ENCODE assay signal across 20 cellular contexts in the genomic region with DNA sequence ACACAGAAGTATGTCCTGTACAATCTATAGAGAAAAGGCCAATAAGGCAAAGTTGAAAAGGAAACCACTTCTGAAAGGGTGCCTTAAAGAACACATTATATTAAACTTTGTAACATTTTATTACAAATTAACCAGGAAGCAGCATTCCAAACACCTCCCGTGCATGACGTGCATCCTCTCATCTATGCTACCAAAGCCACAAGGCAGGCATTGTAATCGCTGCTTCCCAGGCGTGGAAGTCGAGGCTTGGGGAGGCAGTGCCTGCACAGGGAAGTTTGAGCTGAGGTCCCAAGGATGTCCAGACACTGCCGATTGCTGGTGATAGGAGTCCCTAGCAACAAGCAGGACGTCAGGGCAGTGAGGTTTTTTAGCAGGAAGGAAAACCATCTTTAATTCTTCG. TPM values are rescaled to one million over a fixed set of nuclear protein-coding genes. Genes with fewer than 3 reads are reported as not detected.
DNase-seq lines count a peak whose midpoint lies in the region; ATAC-seq and TF ChIP-seq lines count a peak whose summit lies in the region.
"Had no signal": no experiment of that assay in that cellular context is flagged by ENCODE, and none has a peak within 500 bp of the region (broad histone marks: within the 10 kb centered on the region; RNA-seq: fewer than 3 reads in every experiment).

No MANE protein-coding gene starts in this region.

- no peak overlapping the region for H3K4me2 ChIP-seq in GM23338
- H3K4me2 ChIP-seq: BLaER1 had no signal

- no peaks in the 10 kb centered on the region for H3K9me2 ChIP-seq in GM23338 (ENCODE audit: insufficient read depth)

- H3K4me3 ChIP-seq in body of pancreas (no peak overlapping the region), GM23338 (no peak overlapping the region)
- H3K4me3 ChIP-seq: BLaER1, MG63 had no signal

- no peaks in the 10 kb centered on the region for H4K20me1 ChIP-seq in GM23338 (replicated peaks; ENCODE audit: insufficient read depth)
- H4K20me1 ChIP-seq: BLaER1 had no signal

- intact Hi-C loops in Calu3 (cut with micrococcal nuclease; ENCODE audit: unreplicated experiment) = loop anchor here (1.0 kb wide), 1 partner anchor 11 kb away; no protein-coding TSS in a partner anchor
- intact Hi-C loops in body of pancreas (cut with DNase I) = no loop called here
- intact Hi-C loops in left colon (cut with DNase I, micrococcal nuclease) = no loop called here

- no peaks in the 10 kb centered on the region for H3K36me3 ChIP-seq in body of pancreas (replicated peaks in 1 of 2; ENCODE audit: insufficient read depth in 1 of 2, low read depth in 2 of 2)
- no peaks in the 10 kb centered on the region for H3K36me3 ChIP-seq in GM23338 (ENCODE audit: insufficient read depth)
- H3K36me3 ChIP-seq: BLaER1, MG63 had no signal

- H3K4me1 ChIP-seq in body of pancreas (no peaks in the 10 kb centered on the region), GM23338 (ENCODE audit: insufficient read depth) (peaks cover 10% of the 10 kb centered on the region; the same call in 1 of the 2 replicates)

- H3K9me3 ChIP-seq in body of pancreas = peaks cover 0 to 5% (median 0%) of the 10 kb centered on the region in 3 donors

- TF ChIP-seq CTCF in Calu3 (IDR thresholded peaks at IDR 0.05; ENCODE audit: unreplicated experiment) (no peak), body of pancreas (IDR thresholded peaks at IDR 0.05) (no peak), WTC11 (IDR thresholded peaks at IDR 0.05) (no peak), GM23338 (conservative IDR thresholded peaks at IDR 0.05; ENCODE audit: low read depth in 2 of 2) (no peak)

- TF ChIP-seq POLR2A in body of pancreas (IDR thresholded peaks at IDR 0.05) = no peak

- H3K36me3 Mint-ChIP-seq in Calu3 (ENCODE audit: insufficient read depth, unreplicated experiment) = peaks cover 30% of the 10 kb centered on the region
- H3K36me3 Mint-ChIP-seq in WTC11 = peaks cover 7% of the 10 kb centered on the region
- peaks cover 5% of the 10 kb centered on the region; the same call in 2 of the 3 replicates for H3K36me3 Mint-ChIP-seq in GM23338 (ENCODE audit: low read depth)
- H3K36me3 Mint-ChIP-seq: CD4-positive, alpha-beta memory T cell had no signal

- H3K27ac Mint-ChIP-seq in Calu3 (ENCODE audit: unreplicated experiment) = peak overlapping the region; percentile 98
- no peak overlapping the region for H3K27ac Mint-ChIP-seq in WTC11
- no peak overlapping the region for H3K27ac Mint-ChIP-seq in GM23338
- H3K27ac Mint-ChIP-seq: CD4-positive, alpha-beta memory T cell had no signal

- POLR2A ChIA-PET in WTC11 (lab: Charles Lee) = no interaction called here

- no TSS peak for BruUV-seq in Calu3 (replicated peaks; lab: Mats Ljungman, UMichigan)

- peak overlapping the region; percentile 26 for H3K4me3 Mint-ChIP-seq in Calu3 (ENCODE audit: low read depth, unreplicated experiment)
- no peak overlapping the region for H3K4me3 Mint-ChIP-seq in WTC11
- no peak overlapping the region for H3K4me3 Mint-ChIP-seq in GM23338
- H3K4me3 Mint-ChIP-seq: CD4-positive, alpha-beta memory T cell had no signal

- H3K4me1 Mint-ChIP-seq in Calu3 (ENCODE audit: low read depth, unreplicated experiment) = peaks cover 16% of the 10 kb centered on the region
- peaks cover 14% of the 10 kb centered on the region for H3K4me1 Mint-ChIP-seq in WTC11
- H3K4me1 Mint-ChIP-seq in GM23338 = peaks cover 14% of the 10 kb centered on the region

- no peak overlapping the region for H2AFZ ChIP-seq in GM23338

- CTCF ChIA-PET in Calu3 (lab: Charles Lee) = interaction anchor here (1.5 to 2.9 kb wide), 2 partner anchors 8 to 11 kb away, joined by 3 to 17 read pairs; no protein-coding TSS in a partner anchor
- CTCF ChIA-PET in WTC11 (lab: Charles Lee) = interaction anchor here (3.3 kb wide), 1 partner anchor 8 kb away, joined by 13 read pairs; no protein-coding TSS in a partner anchor

- DNase-seq in Calu3 (peak; percentile 88), body of pancreas (peak; percentile 16 to 44 (median 30)), left colon (peak; percentile 26 to 78), renal cortical epithelial cell (ENCODE audit: low read depth) (peak; percentile 76), WTC11 (ENCODE audit: low spot score) (no peak), GM23338 (ENCODE audit: low spot score) (no peak), HuH-7.5 (ENCODE audit: low spot score) (no peak)
- no peak for DNase-seq in activated CD8-positive, alpha-beta memory T cell treated with anti-CD3 and anti-CD28 coated beads, Interleukin-2, amount 50 U/mL, for 4 hours
- DNase-seq: CD4-positive, alpha-beta memory T cell; DMS79; IMR-90; Karpas-422; MG63; NCI-H1092; NCI-H1436 treated with DMSO at 0.1 percent for 48 hours; NCI-H2029 treated with DMSO at 0.1 percent for 48 hours; NCI-H2171; NCI-H446; Right ventricle myocardium superior had no signal

- peak overlapping the region in 2 of 4 donors; percentile 43 to 54 for H3K27ac ChIP-seq in body of pancreas
- no peak overlapping the region for H3K27ac ChIP-seq in GM23338 (ENCODE audit: low read depth)
- H3K27ac ChIP-seq: BLaER1 had no signal

- H3F3A ChIP-seq in GM23338 (replicated peaks; ENCODE audit: low read depth) = no peaks in the 10 kb centered on the region

- H3K9me3 Mint-ChIP-seq in Calu3 (ENCODE audit: low read depth, unreplicated experiment) = no peaks in the 10 kb centered on the region
- H3K9me3 Mint-ChIP-seq in WTC11 = peaks cover 23% of the 10 kb centered on the region
- H3K9me3 Mint-ChIP-seq in GM23338 = peaks cover 28% of the 10 kb centered on the region

- no peaks in the 10 kb centered on the region for H3K79me2 ChIP-seq in GM23338 (replicated peaks; ENCODE audit: insufficient read depth)

- no peaks in the 10 kb centered on the region for H3K27me3 ChIP-seq in body of pancreas
- H3K27me3 ChIP-seq in GM23338 (ENCODE audit: insufficient read depth) = no peaks in the 10 kb centered on the region
- H3K27me3 ChIP-seq: BLaER1, MG63 had no signal

- no peaks in the 10 kb centered on the region for H3K27me3 Mint-ChIP-seq in Calu3 (ENCODE audit: unreplicated experiment)
- no peaks in the 10 kb centered on the region; the same call in 1 of the 2 replicates for H3K27me3 Mint-ChIP-seq in WTC11 (ENCODE audit: low read depth)
- H3K27me3 Mint-ChIP-seq in GM23338 (ENCODE audit: insufficient read depth, low read depth, poor library complexity) = peaks cover 14% of the 10 kb centered on the region
- H3K27me3 Mint-ChIP-seq: CD4-positive, alpha-beta memory T cell had no signal

- ATAC-seq in body of pancreas (peak; percentile 70), left colon (peak; percentile 82), WTC11 (no peak), GM23338 (no peak)

- WGBS in body of pancreas, 2 donors = 31 to 39% methylated on average over 8 of the region's 8 CpGs

TF ChIP-seq in WTC11, 78 proteins besides CTCF, POLR2A, EP300 and RAD21:
- TF ChIP-seq GTF2I (CRISPR knock-in tag; conservative IDR thresholded peaks at IDR 0.05) = no peak

TF ChIP-seq in GM23338, 12 proteins besides CTCF, POLR2A, EP300 and RAD21:
- TF ChIP-seq STAT1 (IDR thresholded peaks at IDR 0.05; ENCODE audit: unreplicated experiment) (no peak), POLR2AphosphoS5 (IDR thresholded peaks at IDR 0.05; ENCODE audit: low read depth) (no peak)

RNA-seq across cellular contexts. Expression of a gene that starts 44.3 kb away (rescaled TPM):
- total RNA-seq in Calu3 (2022) = not detected in 2 replicates
- total RNA-seq in body of pancreas = not detected
- total RNA-seq in left colon = not detected
- total RNA-seq in renal cortical epithelial cell = not detected in 2 replicates
- 0.15 to 0.16 TPM in 2 of 3 replicates, not detected in the other for total RNA-seq in WTC11 (2021)
- total RNA-seq in GM23338 (2014; rRNA removed; shearing (Covaris generic)) = not detected in 2 replicates
- polyA plus RNA-seq in GM23338 (2016; fragmentation: Nextera tagmentation; extraction: Ambion mirVana) = not detected in 2 replicates
- total RNA-seq: CD4-positive, alpha-beta memory T cell; IMR-90; Right ventricle myocardium superior had no signal
- polyA plus RNA-seq: CD4-positive, alpha-beta memory T cell; IMR-90 had no signal

Comparison
In these comparisons a context has a peak if more than half of its experiments do, and no peak if none do; other contexts are left out.
1. DNase-seq: peak in Calu3 (single experiment), body of pancreas (4 of 4), left colon (2 of 2) and renal cortical epithelial cell (single experiment); none in activated CD8-positive, alpha-beta memory T cell treated with anti-CD3 and anti-CD28 coated beads, Interleukin-2, amount 50 U/mL, for 4 hours (single experiment), WTC11 (single experiment), GM23338 (single experiment) and HuH-7.5 (single experiment).
2. ATAC-seq: peak in body of pancreas (single experiment) and left colon (single experiment); none in WTC11 (single experiment) and GM23338 (single experiment).